Comparison of ENCODE assay signal across 1 cellular context in genomic region chr9:98255578-98256296, GRCh38.
TF ChIP-seq lines count a peak whose summit lies in the region.

A gene with protein sequence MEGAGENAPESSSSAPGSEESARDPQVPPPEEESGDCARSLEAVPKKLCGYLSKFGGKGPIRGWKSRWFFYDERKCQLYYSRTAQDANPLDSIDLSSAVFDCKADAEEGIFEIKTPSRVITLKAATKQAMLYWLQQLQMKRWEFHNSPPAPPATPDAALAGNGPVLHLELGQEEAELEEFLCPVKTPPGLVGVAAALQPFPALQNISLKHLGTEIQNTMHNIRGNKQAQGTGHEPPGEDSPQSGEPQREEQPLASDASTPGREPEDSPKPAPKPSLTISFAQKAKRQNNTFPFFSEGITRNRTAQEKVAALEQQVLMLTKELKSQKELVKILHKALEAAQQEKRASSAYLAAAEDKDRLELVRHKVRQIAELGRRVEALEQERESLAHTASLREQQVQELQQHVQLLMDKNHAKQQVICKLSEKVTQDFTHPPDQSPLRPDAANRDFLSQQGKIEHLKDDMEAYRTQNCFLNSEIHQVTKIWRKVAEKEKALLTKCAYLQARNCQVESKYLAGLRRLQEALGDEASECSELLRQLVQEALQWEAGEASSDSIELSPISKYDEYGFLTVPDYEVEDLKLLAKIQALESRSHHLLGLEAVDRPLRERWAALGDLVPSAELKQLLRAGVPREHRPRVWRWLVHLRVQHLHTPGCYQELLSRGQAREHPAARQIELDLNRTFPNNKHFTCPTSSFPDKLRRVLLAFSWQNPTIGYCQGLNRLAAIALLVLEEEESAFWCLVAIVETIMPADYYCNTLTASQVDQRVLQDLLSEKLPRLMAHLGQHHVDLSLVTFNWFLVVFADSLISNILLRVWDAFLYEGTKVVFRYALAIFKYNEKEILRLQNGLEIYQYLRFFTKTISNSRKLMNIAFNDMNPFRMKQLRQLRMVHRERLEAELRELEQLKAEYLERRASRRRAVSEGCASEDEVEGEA (minus strand): TSS chr9:98255649. CDS start chr9:98255541, 108 bp downstream.

TF ChIP-seq in K562, 482 proteins besides CTCF, POLR2A, EP300 and RAD21 (continued from another document and continues in another):
- TF ChIP-seq ZNF609 (CRISPR knock-in tag; IDR thresholded peaks at IDR 0.05; ENCODE audit: borderline replicate concordance) (peak; percentile 86; the same call in 1 of the 2 replicates), C11orf30 (IDR thresholded peaks at IDR 0.05; ENCODE audit: low read depth) (peak; percentile 73), THRB (CRISPR knock-in tag; conservative IDR thresholded peaks at IDR 0.05) (no peak), CBFB (CRISPR knock-in tag; IDR thresholded peaks at IDR 0.05) (no peak), MTA2 (IDR thresholded peaks at IDR 0.05; ENCODE audit: low read depth) (no peak), ZNF592 (IDR thresholded peaks at IDR 0.05) (peak; percentile 84), HES1 (IDR thresholded peaks at IDR 0.05; ENCODE audit: low read depth) (no peak), ZNF174 (CRISPR knock-in tag; IDR thresholded peaks at IDR 0.05) (no peak), ZNF253 (CRISPR knock-in tag; conservative IDR thresholded peaks at IDR 0.05) (no peak), ZNF780A (CRISPR knock-in tag; IDR thresholded peaks at IDR 0.05) (no peak), LEF1 (IDR thresholded peaks at IDR 0.05) (peak; percentile 62; the same call in 1 of the 2 replicates), HDAC1 (IDR thresholded peaks at IDR 0.05) (peak in 1 of 2 experiments; percentile 68; a peak in 2 of 4 replicates), ZBTB2 (IDR thresholded peaks at IDR 0.05) (no peak), SNIP1 (IDR thresholded peaks at IDR 0.05; ENCODE audit: low read depth) (no peak), SMARCE1 (IDR thresholded peaks at IDR 0.05) (no peak), THRAP3 (IDR thresholded peaks at IDR 0.05; ENCODE audit: borderline replicate concordance) (no peak)
- TF ChIP-seq, protein P1, sequence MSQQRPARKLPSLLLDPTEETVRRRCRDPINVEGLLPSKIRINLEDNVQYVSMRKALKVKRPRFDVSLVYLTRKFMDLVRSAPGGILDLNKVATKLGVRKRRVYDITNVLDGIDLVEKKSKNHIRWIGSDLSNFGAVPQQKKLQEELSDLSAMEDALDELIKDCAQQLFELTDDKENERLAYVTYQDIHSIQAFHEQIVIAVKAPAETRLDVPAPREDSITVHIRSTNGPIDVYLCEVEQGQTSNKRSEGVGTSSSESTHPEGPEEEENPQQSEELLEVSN (IDR thresholded peaks at IDR 0.05; ENCODE audit: borderline replicate concordance in 1 of 2, extremely low read depth in 1 of 2, insufficient read depth in 1 of 2, insufficient read length in 1 of 2, low read depth in 1 of 2, low read length in 1 of 2, poor library complexity in 1 of 2, severe bottlenecking in 1 of 2): peak; percentile 34 to 63
- TF ChIP-seq, protein P2, sequence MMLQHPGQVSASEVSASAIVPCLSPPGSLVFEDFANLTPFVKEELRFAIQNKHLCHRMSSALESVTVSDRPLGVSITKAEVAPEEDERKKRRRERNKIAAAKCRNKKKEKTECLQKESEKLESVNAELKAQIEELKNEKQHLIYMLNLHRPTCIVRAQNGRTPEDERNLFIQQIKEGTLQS (IDR thresholded peaks at IDR 0.05): no peak
- TF ChIP-seq, protein P2 (CRISPR knock-in tag; conservative IDR thresholded peaks at IDR 0.05): no peak
